In the genomic region with DNA sequence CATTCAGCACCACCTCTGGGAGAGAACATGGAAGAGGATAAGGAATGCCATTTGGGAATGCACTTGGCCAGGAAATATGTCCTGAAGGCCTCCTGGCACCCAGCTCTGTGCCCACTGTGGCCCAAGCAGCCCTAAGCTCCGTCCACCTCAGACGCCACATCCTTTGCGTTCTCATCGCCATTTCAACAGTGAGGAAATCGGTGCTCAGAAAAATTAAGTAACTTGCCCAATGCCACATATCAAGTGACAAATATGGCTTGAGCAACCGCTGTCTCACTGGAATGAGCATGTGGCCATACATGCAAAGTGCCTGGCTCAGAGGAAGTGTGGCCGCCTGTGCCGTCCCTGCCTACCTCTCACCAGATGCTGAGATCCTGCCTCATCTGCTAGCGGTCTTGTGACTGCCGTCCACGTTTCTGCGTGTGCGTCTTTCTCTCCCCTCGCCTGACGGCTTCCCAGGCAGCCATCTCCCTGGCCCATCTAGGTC, we compare ENCODE assay signal across 11 cellular contexts. TPM values are rescaled to one million over a fixed set of nuclear protein-coding genes. Genes with fewer than 3 reads are reported as not detected.
DNase-seq lines count a peak whose midpoint lies in the region; ATAC-seq and TF ChIP-seq lines count a peak whose summit lies in the region.
"Had no signal": no experiment of that assay in that cellular context is flagged by ENCODE, and none has a peak within 500 bp of the region (broad histone marks: within the 10 kb centered on the region; RNA-seq: fewer than 3 reads in every experiment).

No MANE protein-coding gene starts in this region.

- 85 to 93% methylated on average over 15 of the region's 15 CpGs for WGBS in tibial nerve, 2 donors

- TF ChIP-seq CTCF in GM12864 (IDR thresholded peaks at IDR 0.05; ENCODE audit: low read depth, low read length, missing control alignments), result no peak
- TF ChIP-seq CTCF in GM20000 (IDR thresholded peaks at IDR 0.05; ENCODE audit: extremely low read depth, missing control alignments), result no peak
- TF ChIP-seq CTCF in tibial nerve (IDR thresholded peaks at IDR 0.05), result no peak

- peak overlapping the region in 2 of 4 donors; percentile 69 to 71 for H3K27ac ChIP-seq in tibial nerve

- H3K27me3 ChIP-seq in tibial nerve, result no peaks in the 10 kb centered on the region

- TF ChIP-seq EP300 in tibial nerve (IDR thresholded peaks at IDR 0.05), result no peak

- no peak for TF ChIP-seq POLR2A in tibial nerve (IDR thresholded peaks at IDR 0.05)

- peaks cover 3 to 30% (median 6%) of the 10 kb centered on the region in 4 donors for H3K4me1 ChIP-seq in tibial nerve

- peak; percentile 61 for DNase-seq in GM12864 (ENCODE audit: low read depth)
- peak; percentile 71 to 85 for DNase-seq in Kasumi-1 (lab: John Stamatoyannopoulos, UW)
- peak; percentile 51 for DNase-seq in fibroblast of gingiva (ENCODE audit: low read depth)
- DNase-seq in GM20000 (ENCODE audit: low spot score), result no peak
- no peak for DNase-seq in DMS153 treated with DMSO at 0.1 percent for 48 hours (lab: John Stamatoyannopoulos, UW; ENCODE audit: unreplicated experiment)
- DNase-seq in tibial nerve (ENCODE audit: low spot score in 2 of 2), result no peak
- DNase-seq: activated CD8-positive, alpha-beta memory T cell treated with anti-CD3 and anti-CD28 coated beads for 24 hours; CD4-positive, CD25-positive, alpha-beta regulatory T cell; stimulated activated CD4-positive, alpha-beta T cell treated with anti-CD3 and anti-CD28 coated beads, Interleukin-4, amount 100 ng/mL, for 4 hours had no signal

- H3K4me3 ChIP-seq in GM12864 (ENCODE audit: low read depth, low read length), result peak overlapping the region; percentile 62; the same call in 1 of the 2 replicates
- no peak overlapping the region for H3K4me3 ChIP-seq in tibial nerve

- ATAC-seq in GM21529 (IDR thresholded peaks at IDR 0.05; ENCODE audit: unreplicated experiment) (peak; percentile 37), HG02884 (IDR thresholded peaks at IDR 0.05; ENCODE audit: unreplicated experiment) (no peak)

- peaks cover 2 to 59% (median 13%) of the 10 kb centered on the region in 3 donors for H3K36me3 ChIP-seq in tibial nerve

- no peaks in the 10 kb centered on the region for H3K9me3 ChIP-seq in tibial nerve

RNA-seq across cellular contexts. Expression of gene DOK3, which starts 1.0 kb away (rescaled TPM):
- 10 to 100 TPM in 3 of 4 donors, 1 to 10 TPM in 1; 7.8 to 20.1 (median 11.5) TPM for total RNA-seq in tibial nerve

RNA-seq across cellular contexts. Expression of gene DDX41, which starts 6.2 kb away (rescaled TPM):
- total RNA-seq in tibial nerve, result 100 to 1,000 TPM in 2 of 4 donors, 10 to 100 TPM in 2; 85.3 to 139 (median 105) TPM

RNA-seq across cellular contexts. Expression of gene PDLIM7, which starts 13.2 kb away (rescaled TPM):
- total RNA-seq in tibial nerve, result 100 to 1,000 TPM in 1 of 4 donors, 10 to 100 TPM in 3; 78.0 to 138 (median 89.9) TPM

RNA-seq across cellular contexts. Expression of gene DBN1, which starts 37.2 kb away (rescaled TPM):
- 100 to 1,000 TPM in 3 of 4 donors, 10 to 100 TPM in 1; 89.8 to 139 (median 111) TPM for total RNA-seq in tibial nerve

RNA-seq across cellular contexts. Expression of gene FAM193B, which starts 43.8 kb away (rescaled TPM):
- total RNA-seq in tibial nerve, result 100 to 1,000 TPM in 3 of 4 donors, 10 to 100 TPM in 1; 82.4 to 152 (median 115) TPM

Comparison
In these comparisons a context has a peak if more than half of its experiments do, and no peak if none do; other contexts are left out.
1. DNase-seq: peak in GM12864 (single experiment), Kasumi-1 (2 of 2) and fibroblast of gingiva (single experiment); none in GM20000 (single experiment), DMS153 treated with DMSO at 0.1 percent for 48 hours (single experiment) and tibial nerve (0 of 2).